9 cellular contexts compared by ENCODE assay signal in the genomic region with DNA sequence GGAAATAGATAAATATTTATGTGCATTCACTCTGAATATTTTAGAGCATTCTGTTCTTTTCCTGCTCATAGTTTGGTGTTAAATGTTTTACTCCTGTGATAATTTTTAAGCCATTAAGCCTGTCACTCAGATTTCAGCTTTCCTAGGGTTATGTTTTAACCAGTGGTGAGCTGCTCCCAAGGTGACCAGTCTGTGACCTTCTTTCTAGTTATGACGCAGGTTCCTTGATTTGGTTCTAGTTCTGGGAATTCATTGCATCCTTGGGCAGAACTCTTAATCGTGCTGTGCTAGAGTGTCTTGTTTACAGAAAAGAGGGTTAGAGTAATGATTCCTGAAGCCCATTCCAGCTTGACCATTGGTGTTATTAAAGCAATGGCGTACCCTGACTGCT. TPM values are rescaled to one million over a fixed set of nuclear protein-coding genes. Genes with fewer than 3 reads are reported as not detected.
DNase-seq lines count a peak whose midpoint lies in the region; ATAC-seq and TF ChIP-seq lines count a peak whose summit lies in the region.
"Had no signal": no experiment of that assay in that cellular context is flagged by ENCODE, and none has a peak within 500 bp of the region (broad histone marks: within the 10 kb centered on the region; RNA-seq: fewer than 3 reads in every experiment).

No MANE protein-coding gene starts in this region.

- H3K27me3 Mint-ChIP-seq in stimulated activated naive CD8-positive, alpha-beta T cell treated with anti-CD3 and anti-CD28 coated beads, Interleukin-15, Interleukin-2, amounts not matched to agents 100 ng/mL and 50 ng/mL, for 24 hours, result no peaks in the 10 kb centered on the region
- H3K27me3 Mint-ChIP-seq in mesothelial cell of epicardium (ENCODE audit: low read depth), result no peaks in the 10 kb centered on the region

- no peaks in the 10 kb centered on the region for H3K9me3 Mint-ChIP-seq in stimulated activated naive CD8-positive, alpha-beta T cell treated with anti-CD3 and anti-CD28 coated beads, Interleukin-15, Interleukin-2, amounts not matched to agents 100 ng/mL and 50 ng/mL, for 24 hours
- no peaks in the 10 kb centered on the region for H3K9me3 Mint-ChIP-seq in mesothelial cell of epicardium
- H3K9me3 Mint-ChIP-seq: memory B cell had no signal

- DNase-seq in stimulated activated naive CD8-positive, alpha-beta T cell treated with anti-CD3 and anti-CD28 coated beads, Interleukin-15, Interleukin-2, amounts not matched to agents 100 U/mL and 50 U/mL, for 24 hours, result no peak
- no peak for DNase-seq in mesothelial cell of epicardium (ENCODE audit: low spot score in 2 of 2, unreplicated experiment in 2 of 2)
- DNase-seq in GM03348 (ENCODE audit: low spot score), result no peak
- no peak for DNase-seq in NCI-H748 treated with DMSO at 0.1 percent for 48 hours (lab: John Stamatoyannopoulos, UW)
- DNase-seq in activated CD4-positive, CD25-positive, alpha-beta regulatory T cell treated with anti-CD3 and anti-CD28 coated beads, Interleukin-2, amount 50 U/mL, for 72 hours, result no peak

- H3K27ac ChIP-seq in cingulate gyrus (ENCODE audit: low read depth, low read length), result peak overlapping the region; percentile 99

- peak overlapping the region; percentile 92 for H3K4me3 Mint-ChIP-seq in stimulated activated naive CD8-positive, alpha-beta T cell treated with anti-CD3 and anti-CD28 coated beads, Interleukin-15, Interleukin-2, amounts not matched to agents 100 ng/mL and 50 ng/mL, for 24 hours
- H3K4me3 Mint-ChIP-seq in mesothelial cell of epicardium, result peak overlapping the region; percentile 98
- H3K4me3 Mint-ChIP-seq: memory B cell had no signal

- TF ChIP-seq CTCF in mesothelial cell of epicardium (IDR thresholded peaks at IDR 0.05; ENCODE audit: unreplicated experiment), result no peak

- peaks cover 40% of the 10 kb centered on the region for H3K4me1 Mint-ChIP-seq in stimulated activated naive CD8-positive, alpha-beta T cell treated with anti-CD3 and anti-CD28 coated beads, Interleukin-15, Interleukin-2, amounts not matched to agents 100 ng/mL and 50 ng/mL, for 24 hours (ENCODE audit: low read depth)
- peaks cover 22% of the 10 kb centered on the region for H3K4me1 Mint-ChIP-seq in mesothelial cell of epicardium

- peaks cover 3% of the 10 kb centered on the region for H3K36me3 Mint-ChIP-seq in stimulated activated naive CD8-positive, alpha-beta T cell treated with anti-CD3 and anti-CD28 coated beads, Interleukin-15, Interleukin-2, amounts not matched to agents 100 ng/mL and 50 ng/mL, for 24 hours (ENCODE audit: low read depth)
- H3K36me3 Mint-ChIP-seq in mesothelial cell of epicardium, result peaks cover 2% of the 10 kb centered on the region
- H3K36me3 Mint-ChIP-seq: memory B cell had no signal

- no peak for ATAC-seq in stimulated activated naive CD8-positive, alpha-beta T cell treated with anti-CD3 and anti-CD28 coated beads, Interleukin-15, Interleukin-2, amounts not matched to agents 100 U/mL and 50 U/mL, for 24 hours
- ATAC-seq in GM19395 (IDR thresholded peaks at IDR 0.05; ENCODE audit: unreplicated experiment), result no peak

- H3K27ac Mint-ChIP-seq in stimulated activated naive CD8-positive, alpha-beta T cell treated with anti-CD3 and anti-CD28 coated beads, Interleukin-15, Interleukin-2, amounts not matched to agents 100 ng/mL and 50 ng/mL, for 24 hours, result peak overlapping the region; percentile 36
- peak overlapping the region; percentile 100 for H3K27ac Mint-ChIP-seq in mesothelial cell of epicardium
- H3K27ac Mint-ChIP-seq: memory B cell had no signal

RNA-seq across cellular contexts. Expression of gene GABARAPL1, which starts 2.2 kb away (rescaled TPM):
- total RNA-seq in mesothelial cell of epicardium, result 100 to 105 TPM (median 104 TPM) in 3 replicates

RNA-seq across cellular contexts. Expression of gene TMEM52B, which starts 36.0 kb away (rescaled TPM):
- 0.97 to 1.6 TPM (median 1.1 TPM) in 3 replicates for total RNA-seq in mesothelial cell of epicardium

RNA-seq across cellular contexts. Expression of gene OLR1, which starts 42.9 kb away (rescaled TPM):
- total RNA-seq in mesothelial cell of epicardium, result 1.3 to 1.7 TPM (median 1.4 TPM) in 3 replicates
